Comparison of ENCODE assay signal across 8 cellular contexts in the genomic region with DNA sequence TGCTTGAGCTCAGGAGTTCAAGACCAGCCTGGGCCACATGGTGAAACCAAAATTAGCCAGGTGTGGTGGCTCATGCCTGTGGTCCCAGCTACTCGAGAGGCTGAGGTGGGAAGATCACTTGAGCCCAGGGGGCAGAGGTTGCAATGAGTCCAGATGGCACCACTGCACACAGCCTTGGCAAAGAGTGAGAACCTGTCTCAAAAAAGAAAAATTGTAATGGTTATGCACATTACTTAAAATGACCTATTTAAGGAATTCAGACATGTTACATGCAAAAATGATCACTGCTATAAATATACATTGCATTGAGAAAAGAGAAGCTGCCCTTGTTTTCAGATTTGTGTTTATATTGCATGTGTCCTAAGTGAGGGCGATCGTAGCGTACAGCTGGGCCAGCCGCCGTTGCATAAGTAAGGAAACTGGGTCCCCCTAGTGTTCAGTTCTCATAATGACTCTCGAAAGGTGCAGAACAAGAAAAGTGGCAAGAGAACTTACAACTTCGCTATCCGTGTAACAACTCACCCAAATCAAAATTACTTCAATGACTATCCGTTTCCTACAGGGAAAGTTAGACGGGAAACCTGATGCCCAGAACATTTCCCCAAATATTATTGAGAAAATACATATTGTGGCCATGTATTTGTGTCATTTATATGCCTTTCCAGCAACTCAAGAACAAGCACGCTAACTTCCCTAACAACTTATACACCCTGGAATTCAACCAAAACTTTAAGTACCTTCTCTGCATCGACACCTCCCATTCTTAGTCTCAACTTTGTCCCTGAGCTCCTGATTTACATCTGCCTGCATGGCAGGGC. TPM values are rescaled to one million over a fixed set of nuclear protein-coding genes. Genes with fewer than 3 reads are reported as not detected.
A peak's percentile ranks its signal among the peaks of the same experiment; 100 is the strongest.
DNase-seq lines count a peak whose midpoint lies in the region; ATAC-seq and TF ChIP-seq lines count a peak whose summit lies in the region.
"Not testable (repeated sequence)": the region's sequence is repeated elsewhere in the genome, so short reads cannot be mapped to it uniquely, and the experiment has no call there.

No MANE protein-coding gene starts in this region.

- peak overlapping the region; percentile 62 for H3K4me3 ChIP-seq in SK-N-MC
- peak overlapping the region in 1 of 2 donors; percentile 19 for H3K4me3 ChIP-seq in gastroesophageal sphincter
- H3K4me3 ChIP-seq in neural cell (ENCODE audit: low read length), result not testable (repeated sequence)

- not testable (repeated sequence) for TF ChIP-seq EP300 in gastroesophageal sphincter (IDR thresholded peaks at IDR 0.05); neural cell (conservative IDR thresholded peaks at IDR 0.05; ENCODE audit: poor library complexity, severe bottlenecking)

- ATAC-seq in HG02759 (IDR thresholded peaks at IDR 0.05; ENCODE audit: unreplicated experiment) (peak; percentile 27), gastroesophageal sphincter (peak; percentile 70)
- ATAC-seq in activated naive CD8-positive, alpha-beta T cell treated with anti-CD3 and anti-CD28 coated beads, Interleukin-2, amount 10 ng/mL, durations not matched to agents 7 days and 5 days (ENCODE audit: low read depth), result peak; percentile 29

- DNase-seq in ELF-1 (ENCODE audit: low read depth, low spot score), result peak; percentile 56
- DNase-seq in NCI-H2029 (lab: John Stamatoyannopoulos, UW), result peak; percentile 25
- peak; percentile 45 for DNase-seq in SK-N-MC (ENCODE audit: low read depth, low spot score)
- DNase-seq in activated naive CD8-positive, alpha-beta T cell treated with anti-CD3 and anti-CD28 coated beads, Interleukin-2, amount 10 ng/mL, durations not matched to agents 7 days and 5 days, result not testable (repeated sequence)
- DNase-seq in ureter (ENCODE audit: low spot score), result peak; percentile 81

- TF ChIP-seq CTCF in gastroesophageal sphincter (IDR thresholded peaks at IDR 0.05) (peak; percentile 64 to 90 (median 77)), neural cell (IDR thresholded peaks at IDR 0.05; ENCODE audit: poor library complexity, severe bottlenecking) (peak; percentile 88)

- H3K4me3 Mint-ChIP-seq in activated naive CD8-positive, alpha-beta T cell treated with anti-CD3 and anti-CD28 coated beads, Interleukin-2, amount 10 ng/mL, durations not matched to agents 7 days and 5 days, result peak overlapping the region; percentile 21

- H3K9ac ChIP-seq in SK-N-MC (ENCODE audit: insufficient read length); neural cell (ENCODE audit: low read length): not testable (repeated sequence)

- not testable (repeated sequence) for H3K9me3 Mint-ChIP-seq in activated naive CD8-positive, alpha-beta T cell treated with anti-CD3 and anti-CD28 coated beads, Interleukin-2, amount 10 ng/mL, durations not matched to agents 7 days and 5 days

- not testable (repeated sequence) for H3K27ac Mint-ChIP-seq in activated naive CD8-positive, alpha-beta T cell treated with anti-CD3 and anti-CD28 coated beads, Interleukin-2, amount 10 ng/mL, durations not matched to agents 7 days and 5 days

- not testable (repeated sequence) for H3K36me3 Mint-ChIP-seq in activated naive CD8-positive, alpha-beta T cell treated with anti-CD3 and anti-CD28 coated beads, Interleukin-2, amount 10 ng/mL, durations not matched to agents 7 days and 5 days

- peak; percentile 82 for TF ChIP-seq RAD21 in neural cell (conservative IDR thresholded peaks at IDR 0.05)

- H3K36me3 ChIP-seq in SK-N-MC (ENCODE audit: insufficient read depth, low read length); gastroesophageal sphincter; neural cell (ENCODE audit: insufficient read depth, low read length): not testable (repeated sequence)

- H3K27me3 ChIP-seq in gastroesophageal sphincter; neural cell (ENCODE audit: insufficient read depth, low read depth, low read length): not testable (repeated sequence)

- not testable (repeated sequence) for H3K9me3 ChIP-seq in SK-N-MC (ENCODE audit: low read depth, low read length); gastroesophageal sphincter; neural cell (ENCODE audit: low read length)

- H3K79me2 ChIP-seq in neural cell (replicated peaks; ENCODE audit: insufficient read depth, low read length), result not testable (repeated sequence)

- not testable (repeated sequence) for H3K27ac ChIP-seq in SK-N-MC; neural cell (ENCODE audit: low read length)
- peak overlapping the region in 3 of 4 donors; percentile 10 to 54 (median 21) for H3K27ac ChIP-seq in gastroesophageal sphincter

- POLR2A ChIA-PET in activated naive CD8-positive, alpha-beta T cell treated with anti-CD3 and anti-CD28 coated beads, Interleukin-2, amount 10 ng/mL, durations not matched to agents 7 days and 5 days (lab: Charles Lee), result interaction anchor here (0.9 kb wide), 2 partner anchors 42 to 94 kb away, joined by 3 read pairs; partner anchors contain the start of genes GNA13 and LRRC37A3

- H4K20me1 ChIP-seq in neural cell (ENCODE audit: insufficient read depth), result not testable (repeated sequence)

- not testable (repeated sequence) for H3K9me2 ChIP-seq in neural cell (ENCODE audit: insufficient read depth, low read length)

- not testable (repeated sequence) for H3K4me2 ChIP-seq in neural cell (ENCODE audit: low read length)

- 1 to 3% methylated on average over 10 to 13 of the region's 13 CpGs for WGBS in gastroesophageal sphincter (ENCODE audit: low coverage in 1 of 2), 2 donors

- not testable (repeated sequence) for H3K27me3 Mint-ChIP-seq in activated naive CD8-positive, alpha-beta T cell treated with anti-CD3 and anti-CD28 coated beads, Interleukin-2, amount 10 ng/mL, durations not matched to agents 7 days and 5 days

- H3K4me1 Mint-ChIP-seq in activated naive CD8-positive, alpha-beta T cell treated with anti-CD3 and anti-CD28 coated beads, Interleukin-2, amount 10 ng/mL, durations not matched to agents 7 days and 5 days, result peaks cover 24% of the 10 kb centered on the region

- TF ChIP-seq POLR2A in gastroesophageal sphincter (IDR thresholded peaks at IDR 0.05), result not testable (repeated sequence)

- H3F3A ChIP-seq in neural cell (ENCODE audit: insufficient read depth, low read length, poor library complexity, severe bottlenecking), result not testable (repeated sequence)

- H2AFZ ChIP-seq in neural cell (ENCODE audit: low read depth, low read length), result not testable (repeated sequence)

- H3K4me1 ChIP-seq in gastroesophageal sphincter, result peaks cover 0 to 45% (median 3%) of the 10 kb centered on the region in 3 donors

TF ChIP-seq in neural cell, 6 proteins besides CTCF, POLR2A, EP300 and RAD21:
- TF ChIP-seq SMC3 (conservative IDR thresholded peaks at IDR 0.05; ENCODE audit: poor library complexity), result peak; percentile 81

RNA-seq across cellular contexts. Expression of gene LRRC37A3, which starts 42.5 kb away (rescaled TPM):
- 10 to 100 TPM; 18.4 to 20.5 TPM for total RNA-seq in activated naive CD8-positive, alpha-beta T cell treated with anti-CD3 and anti-CD28 coated beads, Interleukin-2, amount 10 ng/mL, durations not matched to agents 7 days and 5 days
- total RNA-seq in gastroesophageal sphincter, result 1 to 10 TPM; 1.7 to 8.1 (median 3.9) TPM
- 5.3 and 13.7 TPM in 2 replicates for polyA plus RNA-seq in neural cell
- 34.1 and 35.9 TPM in 2 replicates for polyA minus RNA-seq in neural cell
- total RNA-seq in ureter, result 30.3 TPM
